ENCODE assay signal across 8 cellular contexts in the genomic region with DNA sequence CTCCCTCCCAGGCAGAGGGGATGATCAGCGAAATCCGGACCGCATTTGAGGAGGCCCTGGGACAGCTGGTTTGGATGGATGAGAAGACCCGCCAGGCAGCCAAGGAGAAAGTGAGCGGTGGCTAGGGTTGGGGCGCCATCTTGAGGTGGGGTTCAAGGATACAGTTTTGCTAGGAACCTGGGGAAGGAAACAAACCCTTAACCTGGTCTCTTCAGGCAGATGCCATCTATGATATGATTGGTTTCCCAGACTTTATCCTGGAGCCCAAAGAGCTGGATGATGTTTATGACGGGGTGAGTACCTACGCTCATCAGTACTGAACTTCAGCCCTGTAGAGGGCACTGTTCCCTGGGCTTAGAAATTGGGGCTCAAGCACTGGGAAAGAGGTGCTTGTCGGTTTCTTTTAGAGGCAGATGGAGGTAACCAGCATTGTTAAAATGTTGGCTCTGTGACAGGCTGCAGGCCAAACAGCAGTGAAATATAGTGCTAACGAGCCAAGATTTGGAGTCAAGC. TPM values are rescaled to one million over a fixed set of nuclear protein-coding genes. Genes with fewer than 3 reads are reported as not detected.
DNase-seq lines count a peak whose midpoint lies in the region; ATAC-seq and TF ChIP-seq lines count a peak whose summit lies in the region.

No MANE protein-coding gene starts in this region.

- no peaks in the 10 kb centered on the region for H3K36me3 Mint-ChIP-seq in activated CD8-positive, alpha-beta memory T cell treated with anti-CD3 and anti-CD28 coated beads, Interleukin-2, amount 10 ng/mL, durations not matched to agents 7 days and 5 days
- H3K36me3 Mint-ChIP-seq in naive thymus-derived CD8-positive, alpha-beta T cell: no peaks in the 10 kb centered on the region

- ATAC-seq in activated CD8-positive, alpha-beta memory T cell treated with anti-CD3 and anti-CD28 coated beads, Interleukin-2, amount 10 ng/mL, durations not matched to agents 7 days and 5 days: peak; percentile 80
- ATAC-seq in naive thymus-derived CD8-positive, alpha-beta T cell: peak; percentile 53 to 80
- no peak for ATAC-seq in HG02763 (IDR thresholded peaks at IDR 0.05; ENCODE audit: unreplicated experiment)

- no peaks in the 10 kb centered on the region for H3K36me3 ChIP-seq in suprapubic skin

- H3K9me3 Mint-ChIP-seq in activated CD8-positive, alpha-beta memory T cell treated with anti-CD3 and anti-CD28 coated beads, Interleukin-2, amount 10 ng/mL, durations not matched to agents 7 days and 5 days (ENCODE audit: low read depth): no peaks in the 10 kb centered on the region
- no peaks in the 10 kb centered on the region for H3K9me3 Mint-ChIP-seq in naive thymus-derived CD8-positive, alpha-beta T cell

- WGBS in suprapubic skin: 14% methylated on average over 8 of the region's 10 CpGs

- H3K27ac Mint-ChIP-seq in activated CD8-positive, alpha-beta memory T cell treated with anti-CD3 and anti-CD28 coated beads, Interleukin-2, amount 10 ng/mL, durations not matched to agents 7 days and 5 days: no peak overlapping the region
- peak overlapping the region in 1 of 10 donors; percentile 22 for H3K27ac Mint-ChIP-seq in naive thymus-derived CD8-positive, alpha-beta T cell

- no peak overlapping the region for H3K4me3 ChIP-seq in suprapubic skin

- CTCF ChIA-PET in activated CD8-positive, alpha-beta memory T cell treated with anti-CD3 and anti-CD28 coated beads, Interleukin-2, amount 10 ng/mL, durations not matched to agents 7 days and 5 days (lab: Charles Lee): interaction anchor here (0.7 to 2.4 kb wide), 17 partner anchors 11 to 394 kb away, joined by 3 to 22 read pairs (median 4); partner anchors contain the start of genes CLCN2, EEF1AKMT4, EIF2B5 and POLR2H

- TF ChIP-seq CTCF in suprapubic skin (IDR thresholded peaks at IDR 0.05): peak; percentile 32 to 50

- no peaks in the 10 kb centered on the region for H3K4me1 ChIP-seq in suprapubic skin

- no peak overlapping the region for H3K27ac ChIP-seq in suprapubic skin

- H3K27me3 Mint-ChIP-seq in activated CD8-positive, alpha-beta memory T cell treated with anti-CD3 and anti-CD28 coated beads, Interleukin-2, amount 10 ng/mL, durations not matched to agents 7 days and 5 days: peaks cover 14% of the 10 kb centered on the region
- H3K27me3 Mint-ChIP-seq in naive thymus-derived CD8-positive, alpha-beta T cell: peaks cover 12 to 33% (median 18%) of the 10 kb centered on the region in 5 donors

- no peak overlapping the region for H3K4me3 Mint-ChIP-seq in activated CD8-positive, alpha-beta memory T cell treated with anti-CD3 and anti-CD28 coated beads, Interleukin-2, amount 10 ng/mL, durations not matched to agents 7 days and 5 days
- H3K4me3 Mint-ChIP-seq in naive thymus-derived CD8-positive, alpha-beta T cell: no peak overlapping the region

- peaks cover 19% of the 10 kb centered on the region for H3K27me3 ChIP-seq in suprapubic skin

- DNase-seq in COLO829 (ENCODE audit: low spot score): peak; percentile 75
- peak; percentile 78 for DNase-seq in HT-29 (ENCODE audit: low spot score)
- peak; percentile 55 for DNase-seq in NOMO-1 treated with DMSO at 0.1 percent for 48 hours (lab: John Stamatoyannopoulos, UW; ENCODE audit: unreplicated experiment)
- DNase-seq in activated CD8-positive, alpha-beta memory T cell treated with anti-CD3 and anti-CD28 coated beads, Interleukin-2, amount 10 ng/mL, durations not matched to agents 7 days and 5 days: peak; percentile 76
- peak; percentile 71 for DNase-seq in epidermal melanocyte (ENCODE audit: insufficient read length, low spot score)
- DNase-seq in naive thymus-derived CD8-positive, alpha-beta T cell: peak; percentile 12 to 67 (median 46)
- no peak for DNase-seq in suprapubic skin (ENCODE audit: low spot score in 2 of 2)

- POLR2A ChIA-PET in naive thymus-derived CD8-positive, alpha-beta T cell (lab: Charles Lee): no interaction called here

- no peaks in the 10 kb centered on the region for H3K9me3 ChIP-seq in suprapubic skin

- no peaks in the 10 kb centered on the region for H3K4me1 Mint-ChIP-seq in activated CD8-positive, alpha-beta memory T cell treated with anti-CD3 and anti-CD28 coated beads, Interleukin-2, amount 10 ng/mL, durations not matched to agents 7 days and 5 days
- H3K4me1 Mint-ChIP-seq in naive thymus-derived CD8-positive, alpha-beta T cell: no peaks in the 10 kb centered on the region

- TF ChIP-seq POLR2A in suprapubic skin (IDR thresholded peaks at IDR 0.05): no peak

- no peak for TF ChIP-seq EP300 in suprapubic skin (IDR thresholded peaks at IDR 0.05)

RNA-seq across cellular contexts. Expression of gene PSMD2, which starts 9.6 kb away (rescaled TPM):
- total RNA-seq in HT-29 (2014; rRNA removed; shearing (Covaris generic)): 306 and 330 TPM in 2 replicates
- total RNA-seq in activated CD8-positive, alpha-beta memory T cell treated with anti-CD3 and anti-CD28 coated beads, Interleukin-2, amount 10 ng/mL, durations not matched to agents 7 days and 5 days: 100 to 1,000 TPM; 193 to 258 TPM
- total RNA-seq in naive thymus-derived CD8-positive, alpha-beta T cell: 100 to 1,000 TPM; 135 to 150 TPM
- 100 to 1,000 TPM; 167 to 183 (median 178) TPM for polyA plus RNA-seq in naive thymus-derived CD8-positive, alpha-beta T cell
- 100 to 1,000 TPM; 118 to 221 (median 197) TPM for total RNA-seq in suprapubic skin

RNA-seq across cellular contexts. Expression of gene ECE2, which starts 13.7 kb away (rescaled TPM):
- not detected in 2 replicates for total RNA-seq in HT-29 (2014; rRNA removed; shearing (Covaris generic))
- total RNA-seq in activated CD8-positive, alpha-beta memory T cell treated with anti-CD3 and anti-CD28 coated beads, Interleukin-2, amount 10 ng/mL, durations not matched to agents 7 days and 5 days: not detected
- total RNA-seq in naive thymus-derived CD8-positive, alpha-beta T cell: not detected
- not detected for polyA plus RNA-seq in naive thymus-derived CD8-positive, alpha-beta T cell
- total RNA-seq in suprapubic skin: not detected

RNA-seq across cellular contexts. Expression of gene EIF4G1, which starts 24.9 kb away (rescaled TPM):
- total RNA-seq in HT-29 (2014; rRNA removed; shearing (Covaris generic)): 494 and 497 TPM in 2 replicates
- total RNA-seq in activated CD8-positive, alpha-beta memory T cell treated with anti-CD3 and anti-CD28 coated beads, Interleukin-2, amount 10 ng/mL, durations not matched to agents 7 days and 5 days: 100 to 1,000 TPM; 348 to 471 TPM
- total RNA-seq in naive thymus-derived CD8-positive, alpha-beta T cell: 100 to 1,000 TPM; 220 to 229 TPM
- 10 to 100 TPM; 13.6 to 44.6 (median 21.1) TPM for polyA plus RNA-seq in naive thymus-derived CD8-positive, alpha-beta T cell
- total RNA-seq in suprapubic skin: 100 to 1,000 TPM; 382 to 463 (median 418) TPM

RNA-seq across cellular contexts. Expression of gene CAMK2N2, which starts 28.1 kb away (rescaled TPM):
- 0.13 TPM in 1 of 2 replicates, not detected in the other for total RNA-seq in HT-29 (2014; rRNA removed; shearing (Covaris generic))
- total RNA-seq in activated CD8-positive, alpha-beta memory T cell treated with anti-CD3 and anti-CD28 coated beads, Interleukin-2, amount 10 ng/mL, durations not matched to agents 7 days and 5 days: under 1 TPM; 0.20 to 0.37 TPM
- not detected for total RNA-seq in naive thymus-derived CD8-positive, alpha-beta T cell
- not detected for polyA plus RNA-seq in naive thymus-derived CD8-positive, alpha-beta T cell
- total RNA-seq in suprapubic skin: not detected

RNA-seq across cellular contexts. Expression of gene EEF1AKMT4, which starts 40.0 kb away (rescaled TPM):
- 17.7 and 19.4 TPM in 2 replicates for total RNA-seq in HT-29 (2014; rRNA removed; shearing (Covaris generic))
- total RNA-seq in activated CD8-positive, alpha-beta memory T cell treated with anti-CD3 and anti-CD28 coated beads, Interleukin-2, amount 10 ng/mL, durations not matched to agents 7 days and 5 days: 1 to 10 TPM; 4.1 to 6.7 TPM
- total RNA-seq in naive thymus-derived CD8-positive, alpha-beta T cell: 1 to 10 TPM; 1.4 to 1.8 TPM
- polyA plus RNA-seq in naive thymus-derived CD8-positive, alpha-beta T cell: 1 to 10 TPM; 3.4 to 4.0 (median 3.5) TPM
- total RNA-seq in suprapubic skin: 10 to 100 TPM in 2 of 4 donors, 1 to 10 TPM in 2; 4.3 to 11.8 (median 10.0) TPM

Comparison
In these comparisons a context has a peak if more than half of its experiments do, and no peak if none do; other contexts are left out.
1. DNase-seq: peak in COLO829 (single experiment), HT-29 (single experiment), NOMO-1 treated with DMSO at 0.1 percent for 48 hours (single experiment), activated CD8-positive, alpha-beta memory T cell treated with anti-CD3 and anti-CD28 coated beads, Interleukin-2, amount 10 ng/mL, durations not matched to agents 7 days and 5 days (single experiment), epidermal melanocyte (single experiment) and naive thymus-derived CD8-positive, alpha-beta T cell (10 of 10); none in suprapubic skin (0 of 2).